In genomic region chr5:170333161-170333909, GRCh38 we compare ENCODE assay signal across 8 cellular contexts. TPM values are rescaled to one million over a fixed set of nuclear protein-coding genes. Genes with fewer than 3 reads are reported as not detected.
A peak's percentile ranks its signal among the peaks of the same experiment; 100 is the strongest.
DNase-seq lines count a peak whose midpoint lies in the region; ATAC-seq and TF ChIP-seq lines count a peak whose summit lies in the region.

No MANE protein-coding gene starts in this region.

- no peaks in the 10 kb centered on the region for H3K36me3 Mint-ChIP-seq in CD4-positive, alpha-beta T cell (ENCODE audit: low read depth)
- no peaks in the 10 kb centered on the region for H3K36me3 Mint-ChIP-seq in activated T-cell treated with anti-CD3 and anti-CD28 coated beads, Interleukin-2, amount 50 U/mL, for 4 hours (ENCODE audit: insufficient read depth)
- no peaks in the 10 kb centered on the region for H3K36me3 Mint-ChIP-seq in type B pancreatic cell

- no peaks in the 10 kb centered on the region for H3K36me3 ChIP-seq in tibial artery

- H3K27me3 ChIP-seq in CD4-positive, alpha-beta T cell (ENCODE audit: control insufficient read depth, insufficient read depth, low read length) = no peaks in the 10 kb centered on the region
- no peaks in the 10 kb centered on the region for H3K27me3 ChIP-seq in tibial artery

- POLR2A ChIA-PET in CD4-positive, alpha-beta T cell (lab: Charles Lee) = interaction anchor here (0.7 to 5.9 kb wide), 13 partner anchors 15 to 1841 kb away, joined by 3 to 236 read pairs (median 18); partner anchors contain the start of gene LCP2

- no peak for TF ChIP-seq CTCF in CD4-positive, alpha-beta T cell (IDR thresholded peaks at IDR 0.05)
- no peak for TF ChIP-seq CTCF in type B pancreatic cell (conservative IDR thresholded peaks at IDR 0.05)
- TF ChIP-seq CTCF in tibial artery (IDR thresholded peaks at IDR 0.05) = no peak

- intact Hi-C loops in CD4-positive, alpha-beta T cell (cut with DNase I, micrococcal nuclease) = no loop called here
- intact Hi-C loops in tibial artery (cut with DNase I; ENCODE audit: low total_unique reads) = no loop called here

- no peaks in the 10 kb centered on the region for H3K9me3 Mint-ChIP-seq in CD4-positive, alpha-beta T cell
- no peaks in the 10 kb centered on the region for H3K9me3 Mint-ChIP-seq in activated T-cell treated with anti-CD3 and anti-CD28 coated beads, Interleukin-2, amount 50 U/mL, for 4 hours
- H3K9me3 Mint-ChIP-seq in type B pancreatic cell = no peaks in the 10 kb centered on the region

- no peak overlapping the region for H3K27ac Mint-ChIP-seq in CD4-positive, alpha-beta T cell
- no peak overlapping the region for H3K27ac Mint-ChIP-seq in type B pancreatic cell

- no peaks in the 10 kb centered on the region for H3K9me3 ChIP-seq in CD4-positive, alpha-beta T cell (ENCODE audit: control insufficient read depth, low read length)
- no peaks in the 10 kb centered on the region for H3K9me3 ChIP-seq in tibial artery

- H3K27ac ChIP-seq in CD4-positive, alpha-beta T cell (ENCODE audit: low read depth, low read length) = peak overlapping the region; percentile 97
- peak overlapping the region in 1 of 2 donors; percentile 6 for H3K27ac ChIP-seq in tibial artery

- peaks cover 30% of the 10 kb centered on the region for H3K4me1 Mint-ChIP-seq in CD4-positive, alpha-beta T cell (ENCODE audit: low read depth)
- H3K4me1 Mint-ChIP-seq in activated T-cell treated with anti-CD3 and anti-CD28 coated beads, Interleukin-2, amount 50 U/mL, for 4 hours (ENCODE audit: low read depth) = peaks cover 28% of the 10 kb centered on the region
- peaks cover 41% of the 10 kb centered on the region for H3K4me1 Mint-ChIP-seq in type B pancreatic cell (ENCODE audit: unreplicated experiment)

- no peak overlapping the region for H3K4me3 ChIP-seq in tibial artery

- no peaks in the 10 kb centered on the region for H3K27me3 Mint-ChIP-seq in CD4-positive, alpha-beta T cell
- H3K27me3 Mint-ChIP-seq in activated T-cell treated with anti-CD3 and anti-CD28 coated beads, Interleukin-2, amount 50 U/mL, for 4 hours (ENCODE audit: low read depth) = no peaks in the 10 kb centered on the region
- peaks cover 27% of the 10 kb centered on the region for H3K27me3 Mint-ChIP-seq in type B pancreatic cell

- CTCF ChIA-PET in CD4-positive, alpha-beta T cell (lab: Charles Lee) = interaction anchor here (0.8 to 2.6 kb wide), 7 partner anchors 30 to 67 kb away, joined by 3 to 20 read pairs (median 5); partner anchors contain the start of gene LCP2

- ATAC-seq in CD4-positive, alpha-beta T cell (ENCODE audit: poor library complexity) = peak; percentile 39
- ATAC-seq in GM21723 (IDR thresholded peaks at IDR 0.05; ENCODE audit: unreplicated experiment) = peak; percentile 41
- peak; percentile 42 to 53 for ATAC-seq in activated T-cell treated with anti-CD3 and anti-CD28 coated beads, Interleukin-2, amount 50 U/mL, for 4 hours

- H3K4me3 Mint-ChIP-seq in CD4-positive, alpha-beta T cell = peak overlapping the region; percentile 78
- H3K4me3 Mint-ChIP-seq in activated T-cell treated with anti-CD3 and anti-CD28 coated beads, Interleukin-2, amount 50 U/mL, for 4 hours = peak overlapping the region; percentile 77
- peak overlapping the region; percentile 18 for H3K4me3 Mint-ChIP-seq in type B pancreatic cell

- peaks cover 0 to 14% (median 8%) of the 10 kb centered on the region in 4 donors for H3K4me1 ChIP-seq in tibial artery

- peak in 9 of 10 experiments; percentile 39 to 58 (median 51) for DNase-seq in CD4-positive, alpha-beta T cell
- DNase-seq in NCI-H69 (lab: John Stamatoyannopoulos, UW) (peak; percentile 84), medulla oblongata (ENCODE audit: extremely low spot score) (peak; percentile 67), type B pancreatic cell (ENCODE audit: extremely low spot score, unreplicated experiment) (no peak), tibial artery (no peak), NCI-H1092 (lab: John Stamatoyannopoulos, UW) (no peak)
- peak; percentile 69 for DNase-seq in activated T-cell treated with anti-CD3 and anti-CD28 coated beads, Interleukin-2, amount 50 U/mL, for 4 hours

RNA-seq across cellular contexts. Expression of gene LCP2, which starts 35.8 kb away (rescaled TPM):
- total RNA-seq in CD4-positive, alpha-beta T cell = 100 to 1,000 TPM; 154 to 155 TPM
- 100 to 1,000 TPM in 2 of 3 donors, 10 to 100 TPM in 1; 93.0 to 136 (median 132) TPM for total RNA-seq in activated T-cell treated with anti-CD3 and anti-CD28 coated beads, Interleukin-2, amount 50 U/mL, for 4 hours
- not detected in 2 replicates for total RNA-seq in type B pancreatic cell (ENCODE audit: low replicate concordance)

RNA-seq across cellular contexts. Expression of gene KCNMB1, which starts 55.8 kb away (rescaled TPM):
- under 1 TPM; 0.06 to 0.11 TPM for total RNA-seq in CD4-positive, alpha-beta T cell
- total RNA-seq in activated T-cell treated with anti-CD3 and anti-CD28 coated beads, Interleukin-2, amount 50 U/mL, for 4 hours = under 1 TPM in 1 of 3 donors, not detected in 2; 0.03 TPM
- total RNA-seq in type B pancreatic cell (ENCODE audit: low replicate concordance) = 0.12 and 0.34 TPM in 2 replicates

Comparison
In these comparisons a context has a peak if more than half of its experiments do, and no peak if none do; other contexts are left out.
1. DNase-seq: peak in CD4-positive, alpha-beta T cell (9 of 10), NCI-H69 (single experiment), activated T-cell treated with anti-CD3 and anti-CD28 coated beads, Interleukin-2, amount 50 U/mL, for 4 hours (single experiment) and medulla oblongata (single experiment); none in type B pancreatic cell (single experiment), tibial artery (0 of 2) and NCI-H1092 (single experiment).
2. H3K4me3 Mint-ChIP-seq: peak in every context shown above with its lines; median percentile 78 in CD4-positive, alpha-beta T cell; 77 in activated T-cell treated with anti-CD3 and anti-CD28 coated beads, Interleukin-2, amount 50 U/mL, for 4 hours; 18 in type B pancreatic cell.
3. RNA of gene LCP2, which starts 35.8 kb away (total RNA-seq): 154 to 155 TPM in CD4-positive, alpha-beta T cell and 93.0 to 136 TPM in activated T-cell treated with anti-CD3 and anti-CD28 coated beads, Interleukin-2, amount 50 U/mL, for 4 hours; not detected in type B pancreatic cell; every median in the first group is over 10 times any median in the second.
4. Peak in every context shown above with its lines, with median percentiles within 50 percentile points of each other: ATAC-seq.